ENCODE assay signal across 8 cellular contexts in the genomic region with DNA sequence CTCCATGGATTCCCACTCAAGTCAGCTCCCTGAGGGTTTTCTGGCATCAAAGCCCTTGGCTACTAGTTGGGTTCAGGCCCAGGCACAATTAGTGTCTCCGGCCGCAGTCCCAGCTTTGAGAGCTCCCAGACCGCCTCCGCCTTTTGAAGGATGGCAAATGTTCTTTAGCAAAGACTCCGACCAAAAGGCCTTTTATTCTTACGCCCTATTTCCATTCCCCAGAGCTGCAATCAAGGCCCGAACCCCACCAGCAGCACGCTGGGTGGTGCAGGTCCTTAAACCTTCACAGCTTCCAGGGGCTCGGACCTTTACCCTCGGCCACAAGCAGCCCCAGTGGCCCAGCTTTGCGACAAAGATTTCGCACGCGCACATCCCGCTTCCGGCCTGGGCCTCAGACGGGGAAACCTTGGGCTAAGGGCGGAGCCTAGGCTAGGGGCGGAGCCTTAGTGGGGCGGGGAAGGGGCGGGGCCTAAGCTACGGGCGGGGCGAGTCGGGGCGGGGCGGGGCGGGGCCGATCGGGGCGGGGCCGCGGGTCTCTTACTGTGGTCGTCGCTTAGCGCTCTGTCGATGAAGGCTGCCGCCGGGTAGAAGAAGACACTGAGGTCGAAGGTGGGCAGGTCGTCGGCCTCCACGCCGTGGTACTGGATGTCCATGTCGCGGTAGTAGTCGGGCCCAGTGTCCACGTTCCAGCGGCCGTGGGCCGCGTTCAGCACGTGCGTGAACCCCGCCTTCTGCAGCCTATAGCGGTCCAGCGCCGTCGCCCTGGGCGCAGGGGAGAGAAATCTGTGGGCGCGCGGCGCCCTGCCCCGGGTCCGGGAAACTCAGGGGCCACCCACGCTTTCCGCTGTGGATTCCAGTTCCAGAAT.
DNase-seq lines count a peak whose midpoint lies in the region; ATAC-seq and TF ChIP-seq lines count a peak whose summit lies in the region.

No MANE protein-coding gene starts in this region.

- ATAC-seq in esophagus mucosa: peak; percentile 25
- no peak for ATAC-seq in GM18907 (IDR thresholded peaks at IDR 0.05; ENCODE audit: unreplicated experiment)
- no peak for ATAC-seq in HG03457 (IDR thresholded peaks at IDR 0.05; ENCODE audit: unreplicated experiment)

- H3K4ac ChIP-seq in mesendoderm (ENCODE audit: low read depth, low read length): no peak overlapping the region

- H3K36me3 ChIP-seq in mesendoderm (ENCODE audit: control insufficient read depth, insufficient read depth, low read length): no peaks in the 10 kb centered on the region
- no peaks in the 10 kb centered on the region for H3K36me3 ChIP-seq in tibial nerve

- CTCF ChIA-PET in activated CD4-positive, alpha-beta memory T cell treated with anti-CD3 and anti-CD28 coated beads, Interleukin-2, amount 10 ng/mL, durations not matched to agents 7 days and 5 days (lab: Charles Lee): interaction anchor here (0.7 to 0.9 kb wide), 2 partner anchors 55 to 192 kb away, joined by 3 read pairs; partner anchors contain the start of gene COMTD1

- peak overlapping the region; percentile 21 for H3K27ac Mint-ChIP-seq in activated CD4-positive, alpha-beta memory T cell treated with anti-CD3 and anti-CD28 coated beads, Interleukin-2, amount 10 ng/mL, durations not matched to agents 7 days and 5 days

- H2BK15ac ChIP-seq in mesendoderm (replicated peaks; ENCODE audit: low read depth): no peak overlapping the region

- peak; percentile 49 for DNase-seq in GM20000 (ENCODE audit: low spot score)
- DNase-seq in activated CD4-positive, alpha-beta memory T cell treated with anti-CD3 and anti-CD28 coated beads, Interleukin-2, amount 10 ng/mL, durations not matched to agents 7 days and 5 days: peak; percentile 64
- DNase-seq in stimulated activated CD4-positive, alpha-beta T cell treated with anti-CD3 and anti-CD28 coated beads, Interleukin-2, amount 100 ng/mL, for 48 hours: peak; percentile 37 to 53
- DNase-seq in mesendoderm: no peak
- DNase-seq in tibial nerve (ENCODE audit: low spot score in 2 of 2): no peak

- no peak overlapping the region for H3K4me2 ChIP-seq in mesendoderm (ENCODE audit: low read length)

- WGBS in mesendoderm (ENCODE audit: extremely low coverage, insufficient coverage, low lambda C conversion rate): no CpG with 5 or more reads among the region's 68 CpGs
- 41 to 48% methylated on average over 48 to 63 of the region's 68 CpGs for WGBS in tibial nerve, 2 donors

- TF ChIP-seq CTCF in GM20000 (IDR thresholded peaks at IDR 0.05; ENCODE audit: extremely low read depth, missing control alignments): no peak
- no peak for TF ChIP-seq CTCF in tibial nerve (IDR thresholded peaks at IDR 0.05)

- no peak overlapping the region for H3K27ac ChIP-seq in mesendoderm (ENCODE audit: low read depth, low read length)
- H3K27ac ChIP-seq in tibial nerve: no peak overlapping the region

- no peak overlapping the region for H4K8ac ChIP-seq in mesendoderm (ENCODE audit: low read depth, low read length)

- H3K36me3 Mint-ChIP-seq in activated CD4-positive, alpha-beta memory T cell treated with anti-CD3 and anti-CD28 coated beads, Interleukin-2, amount 10 ng/mL, durations not matched to agents 7 days and 5 days (ENCODE audit: low read depth): no peaks in the 10 kb centered on the region

- H3K4me1 ChIP-seq in mesendoderm (ENCODE audit: control insufficient read depth, low read depth, low read length) (no peaks in the 10 kb centered on the region), tibial nerve (peaks cover 0 to 3% (median 0%) of the 10 kb centered on the region in 4 donors)

- no peak overlapping the region for H3K9ac ChIP-seq in mesendoderm (ENCODE audit: low read length)

- no peak overlapping the region for H3K56ac ChIP-seq in mesendoderm (ENCODE audit: low read length)

- H3K4me1 Mint-ChIP-seq in activated CD4-positive, alpha-beta memory T cell treated with anti-CD3 and anti-CD28 coated beads, Interleukin-2, amount 10 ng/mL, durations not matched to agents 7 days and 5 days: peaks cover 24% of the 10 kb centered on the region

- no peaks in the 10 kb centered on the region for H3K79me1 ChIP-seq in mesendoderm (ENCODE audit: low read length)

- no peaks in the 10 kb centered on the region for H3K9me3 ChIP-seq in tibial nerve

- H3K18ac ChIP-seq in mesendoderm (ENCODE audit: low read length): no peak overlapping the region

- no peak overlapping the region for H3K23ac ChIP-seq in mesendoderm (ENCODE audit: low read length)

- H3K4me3 Mint-ChIP-seq in activated CD4-positive, alpha-beta memory T cell treated with anti-CD3 and anti-CD28 coated beads, Interleukin-2, amount 10 ng/mL, durations not matched to agents 7 days and 5 days: peak overlapping the region; percentile 72

- no peak overlapping the region for H2BK120ac ChIP-seq in mesendoderm (ENCODE audit: low read depth, low read length)

- H3K27me3 Mint-ChIP-seq in activated CD4-positive, alpha-beta memory T cell treated with anti-CD3 and anti-CD28 coated beads, Interleukin-2, amount 10 ng/mL, durations not matched to agents 7 days and 5 days: no peaks in the 10 kb centered on the region

- H2AK5ac ChIP-seq in mesendoderm (ENCODE audit: low read length): no peak overlapping the region

- no peaks in the 10 kb centered on the region for H3K79me2 ChIP-seq in mesendoderm (ENCODE audit: control insufficient read depth, insufficient read depth, low read length)

- H3K4me3 ChIP-seq in mesendoderm (ENCODE audit: low read length): no peak overlapping the region
- H3K4me3 ChIP-seq in tibial nerve: peak overlapping the region in 1 of 4 donors; percentile 25

- H3K27me3 ChIP-seq in mesendoderm (ENCODE audit: insufficient read depth, low read length, poor library complexity) (no peaks in the 10 kb centered on the region), tibial nerve (peaks cover 0 to 12% of the 10 kb centered on the region in 2 donors)

- no peak for TF ChIP-seq EP300 in tibial nerve (IDR thresholded peaks at IDR 0.05)

- POLR2A ChIA-PET in activated CD4-positive, alpha-beta memory T cell treated with anti-CD3 and anti-CD28 coated beads, Interleukin-2, amount 10 ng/mL, durations not matched to agents 7 days and 5 days (lab: Charles Lee): interaction anchor here (1.1 to 2.1 kb wide), 2 partner anchors 9 to 54 kb away, joined by 3 to 7 read pairs; no protein-coding TSS in a partner anchor

- H4K5ac ChIP-seq in mesendoderm (ENCODE audit: low read length): no peak overlapping the region

- TF ChIP-seq POLR2A in tibial nerve (IDR thresholded peaks at IDR 0.05): no peak

- no peaks in the 10 kb centered on the region for H3K9me3 Mint-ChIP-seq in activated CD4-positive, alpha-beta memory T cell treated with anti-CD3 and anti-CD28 coated beads, Interleukin-2, amount 10 ng/mL, durations not matched to agents 7 days and 5 days

- no peak overlapping the region for H2BK5ac ChIP-seq in mesendoderm (ENCODE audit: low read length)

Comparison
In these comparisons a context has a peak if more than half of its experiments do, and no peak if none do; other contexts are left out.
1. DNase-seq: peak in GM20000 (single experiment), activated CD4-positive, alpha-beta memory T cell treated with anti-CD3 and anti-CD28 coated beads, Interleukin-2, amount 10 ng/mL, durations not matched to agents 7 days and 5 days (single experiment) and stimulated activated CD4-positive, alpha-beta T cell treated with anti-CD3 and anti-CD28 coated beads, Interleukin-2, amount 100 ng/mL, for 48 hours (2 of 2); none in mesendoderm (single experiment) and tibial nerve (0 of 2).